Comparison of ENCODE assay signal across 9 cellular contexts in the genomic region with DNA sequence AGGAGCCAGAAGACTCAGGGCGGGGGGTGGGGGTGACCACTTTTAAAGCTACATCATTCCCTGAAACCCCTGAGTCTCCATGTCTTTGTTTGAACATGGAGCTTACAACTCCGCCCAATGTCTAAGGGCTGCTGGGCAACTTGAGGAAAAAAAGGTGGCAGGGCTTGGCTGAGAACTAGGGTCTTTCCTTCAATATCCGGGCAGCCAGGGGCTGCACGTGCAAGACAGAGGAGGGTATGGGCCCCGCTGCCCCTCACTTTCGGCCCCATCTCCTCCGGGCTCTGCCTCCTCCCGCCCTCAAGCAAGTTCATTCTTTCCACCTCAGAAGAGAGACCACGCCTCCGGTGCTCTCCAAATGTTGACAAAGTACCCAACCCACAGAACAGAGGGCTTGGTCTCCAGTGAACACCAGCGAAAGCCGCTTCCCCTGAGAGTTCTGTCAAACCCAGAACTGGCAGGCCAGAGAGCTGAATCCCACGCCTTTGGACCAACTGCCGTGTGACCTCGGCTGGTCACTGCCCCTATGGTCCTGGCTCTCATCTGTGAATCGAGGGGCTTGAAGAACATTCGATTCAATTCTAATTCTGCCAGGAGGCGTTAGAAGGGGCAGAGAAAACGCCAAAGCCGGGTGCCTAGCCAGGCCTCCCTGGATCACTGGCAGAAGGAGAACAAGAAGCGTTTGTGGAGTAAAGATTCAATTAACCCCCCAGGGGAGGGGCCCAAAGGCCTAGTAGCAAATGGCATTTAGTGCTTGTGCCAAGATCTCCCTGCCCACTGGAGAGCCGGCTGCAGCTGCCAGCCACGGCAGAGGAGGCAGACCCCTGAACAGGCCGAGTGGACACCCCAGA. TPM values are rescaled to one million over a fixed set of nuclear protein-coding genes. Genes with fewer than 3 reads are reported as not detected.
A peak's percentile ranks its signal among the peaks of the same experiment; 100 is the strongest.
DNase-seq lines count a peak whose midpoint lies in the region; ATAC-seq, FAIRE-seq and TF ChIP-seq lines count a peak whose summit lies in the region.
"Had no signal": no experiment of that assay in that cellular context is flagged by ENCODE, and none has a peak within 500 bp of the region (broad histone marks: within the 10 kb centered on the region; RNA-seq: fewer than 3 reads in every experiment).

No MANE protein-coding gene starts in this region.

- H3K9me3 ChIP-seq in heart left ventricle, result no peaks in the 10 kb centered on the region
- H3K9me3 ChIP-seq in Panc1 (ENCODE audit: control insufficient read depth, insufficient read depth, low read depth, low read length), result no peaks in the 10 kb centered on the region
- H3K9me3 ChIP-seq in mesenchymal stem cell (ENCODE audit: control insufficient read depth, low read length), result no peaks in the 10 kb centered on the region
- no peaks in the 10 kb centered on the region for H3K9me3 ChIP-seq in transverse colon

- no peak for FAIRE-seq in HTR-8/SVneo (lab: Jason Lieb, UNC)

- no peak overlapping the region for H4K91ac ChIP-seq in mesenchymal stem cell (ENCODE audit: low read length)

- TF ChIP-seq POLR2A in heart left ventricle (IDR thresholded peaks at IDR 0.05), result no peak
- no peak for TF ChIP-seq POLR2A in transverse colon (IDR thresholded peaks at IDR 0.05)

- H3K4me3 ChIP-seq in heart left ventricle (peak overlapping the region in 9 of 12 donors; percentile 1 to 89 (median 9)), Panc1 (ENCODE audit: low read depth in 2 of 2, low read length in 2 of 2) (peak overlapping the region in 1 of 2 experiments; percentile 26; a peak in 2 of 4 replicates), mesenchymal stem cell (ENCODE audit: insufficient read depth in 1 of 2, low read depth in 1 of 2, low read length in 2 of 2) (no peak overlapping the region), transverse colon (no peak overlapping the region)

- intact Hi-C loops in heart left ventricle (cut with DNase I), result loop anchor here in 5 of 10 donors (5.0 to 10.0 kb wide), 7 partner anchors 40 to 287 kb away; a partner anchor contains a TSS
- intact Hi-C loops in left ventricle myocardium superior (cut with micrococcal nuclease), result loop anchor here (10.0 kb wide), 2 partner anchors 57 to 63 kb away; no protein-coding TSS in a partner anchor
- intact Hi-C loops in Panc1 (cut with micrococcal nuclease; ENCODE audit: unreplicated experiment), result no loop called here
- intact Hi-C loops in transverse colon (cut with DNase I; ENCODE audit: low total_unique reads), result no loop called here

- H3K36me3 ChIP-seq in heart left ventricle (peaks cover 0 to 26% (median 2%) of the 10 kb centered on the region in 9 donors), Panc1 (ENCODE audit: control insufficient read depth, insufficient read depth, low read length) (peaks cover 4% of the 10 kb centered on the region; the same call in 1 of the 2 replicates), mesenchymal stem cell (ENCODE audit: control insufficient read depth in 1 of 2, insufficient read depth in 2 of 2, low read depth in 1 of 2, low read length in 2 of 2) (peaks cover 0 to 68% of the 10 kb centered on the region in 2 experiments), transverse colon (no peaks in the 10 kb centered on the region)

- H2BK15ac ChIP-seq in mesenchymal stem cell (ENCODE audit: low read depth, poor library complexity, severe bottlenecking), result peak overlapping the region; percentile 71

- peak overlapping the region; percentile 10 for H4K8ac ChIP-seq in mesenchymal stem cell (ENCODE audit: low read length)

- no peak overlapping the region for H3K14ac ChIP-seq in mesenchymal stem cell (ENCODE audit: low read length in 2 of 2)

- H3K4me1 ChIP-seq in heart left ventricle (peaks cover 27 to 99% (median 89%) of the 10 kb centered on the region in 12 donors), Panc1 (ENCODE audit: control insufficient read depth, insufficient read depth, low read length) (peaks cover 65% of the 10 kb centered on the region), mesenchymal stem cell (ENCODE audit: control insufficient read depth, insufficient read depth, low read depth, low read length) (peaks cover 66% of the 10 kb centered on the region), transverse colon (peaks cover 11 to 79% (median 59%) of the 10 kb centered on the region in 4 donors)

- TF ChIP-seq CTCF in heart left ventricle (IDR thresholded peaks at IDR 0.05), result no peak
- no peak for TF ChIP-seq CTCF in Panc1 (IDR thresholded peaks at IDR 0.05)
- no peak for TF ChIP-seq CTCF in transverse colon (IDR thresholded peaks at IDR 0.05)

- peaks cover 27% of the 10 kb centered on the region for H3K79me1 ChIP-seq in mesenchymal stem cell (replicated peaks; ENCODE audit: low read length, poor library complexity, severe bottlenecking)

- no peak overlapping the region for H2BK5ac ChIP-seq in mesenchymal stem cell (ENCODE audit: low read depth, low read length, poor library complexity, severe bottlenecking)

- WGBS in heart left ventricle, 4 donors, result 47 to 66% (median 50%) methylated on average over 23 to 24 of the region's 24 CpGs
- 87% methylated on average over 24 of the region's 24 CpGs for whole genome bisulfite sequencing in mesenchymal stem cell
- 44 to 50% methylated on average over 1 to 24 of the region's 24 CpGs for whole genome bisulfite sequencing in transverse colon (ENCODE audit: low coverage in 1 of 2), 2 donors

- no peak for TF ChIP-seq EP300 in transverse colon (IDR thresholded peaks at IDR 0.05; ENCODE audit: low read depth)

- no peak overlapping the region for H2AK5ac ChIP-seq in mesenchymal stem cell (ENCODE audit: low read length, severe bottlenecking)

- no TSS peak for BruUV-seq in Panc1 (replicated peaks; lab: Mats Ljungman, UMichigan)

- POLR2A ChIA-PET in Panc1 (lab: Charles Lee), result no interaction called here

- H2BK120ac ChIP-seq in mesenchymal stem cell (ENCODE audit: low read depth, low read length), result no peak overlapping the region

- DNase-seq in heart left ventricle, result peak in 2 of 5 donors; percentile 47 to 51
- DNase-seq in left ventricle myocardium superior, result no peak
- no peak for DNase-seq in Panc1 (ENCODE audit: low read depth, low spot score)
- no peak for DNase-seq in mesenchymal stem cell
- DNase-seq in transverse colon, result no peak
- no peak for DNase-seq in HTR-8/SVneo (ENCODE audit: insufficient read length, low spot score)
- no peak for DNase-seq in T-helper 1 cell
- DNase-seq in cerebellar cortex (ENCODE audit: low spot score), result no peak
- DNase-seq: NCI-H526 had no signal

- no peak overlapping the region for H3K9ac ChIP-seq in mesenchymal stem cell (ENCODE audit: low read length)

- in situ Hi-C loops in Panc1 (cut with HindIII; ENCODE audit: low pct_unique_long_range_greater_than_20kb, low sequenced_read_pairs), result no loop called here
- in situ Hi-C loops in transverse colon (cut with MboI; ENCODE audit: low pct_ligation_motif_present in 1 of 4, low pct_unique_long_range_greater_than_20kb in 1 of 4, low sequenced_read_pairs in 3 of 4), result no loop called here

- no peak overlapping the region for H2AFZ ChIP-seq in mesenchymal stem cell (ENCODE audit: low read depth, low read length)

- H3K4ac ChIP-seq in mesenchymal stem cell (ENCODE audit: low read depth in 1 of 2, low read length in 2 of 2), result no peak overlapping the region

- no peak for ATAC-seq in heart left ventricle
- no peak for ATAC-seq in left ventricle myocardium superior
- ATAC-seq in Panc1, result peak; percentile 14; the same call in 1 of the 2 replicates

- peaks cover 0 to 67% (median 0%) of the 10 kb centered on the region in 9 donors for H3K27me3 ChIP-seq in heart left ventricle
- no peaks in the 10 kb centered on the region for H3K27me3 ChIP-seq in Panc1 (ENCODE audit: control insufficient read depth, insufficient read depth, low read length)
- peaks cover 0 to 81% of the 10 kb centered on the region in 2 experiments for H3K27me3 ChIP-seq in mesenchymal stem cell (ENCODE audit: control insufficient read depth in 1 of 2, insufficient read depth in 1 of 2, low read length in 2 of 2)
- peaks cover 79% of the 10 kb centered on the region for H3K27me3 ChIP-seq in transverse colon

- CTCF ChIA-PET in Panc1 (lab: Charles Lee), result no interaction called here

- no peak overlapping the region for H2BK12ac ChIP-seq in mesenchymal stem cell (ENCODE audit: low read length in 2 of 2)

- peak overlapping the region; percentile 84 to 98 (median 94) for H3K27ac ChIP-seq in heart left ventricle
- peak overlapping the region; percentile 89 for H3K27ac ChIP-seq in Panc1 (ENCODE audit: low read length)
- H3K27ac ChIP-seq in mesenchymal stem cell (ENCODE audit: low read length, poor library complexity, severe bottlenecking), result no peak overlapping the region
- peak overlapping the region; percentile 14 to 77 (median 57) for H3K27ac ChIP-seq in transverse colon

- H3K18ac ChIP-seq in mesenchymal stem cell (ENCODE audit: low read depth in 1 of 2, low read length in 2 of 2), result no peak overlapping the region

- H3K4me2 ChIP-seq in mesenchymal stem cell (ENCODE audit: low read length, poor library complexity, severe bottlenecking), result no peak overlapping the region

- no peak overlapping the region for H3K23ac ChIP-seq in mesenchymal stem cell (ENCODE audit: low read length in 2 of 2)

RNA-seq across cellular contexts. Expression of a gene that starts 7.3 kb away (rescaled TPM):
- 10 to 100 TPM; 15.2 to 43.7 (median 21.8) TPM for total RNA-seq in heart left ventricle
- 10 to 100 TPM in 1 of 2 donors, 1 to 10 TPM in 1; 9.0 to 21.3 TPM for polyA plus RNA-seq in heart left ventricle
- 19.9 TPM for total RNA-seq in left ventricle myocardium superior
- total RNA-seq in Panc1 (2021; ENCODE audit: unreplicated experiment), result 78.0 TPM
- polyA plus RNA-seq in Panc1 (2012; ENCODE audit: insufficient read length), result 109 TPM
- 3.4 TPM for polyA plus RNA-seq in mesenchymal stem cell (2013, experiment 1 of 2)
- polyA plus RNA-seq in mesenchymal stem cell (2013, experiment 2 of 2), result 3.6 TPM
- 1 to 10 TPM; 2.7 to 7.5 (median 4.0) TPM for total RNA-seq in transverse colon

Comparison
In these comparisons a context has a peak if more than half of its experiments do, and no peak if none do; other contexts are left out.
1. H3K4me3 ChIP-seq: peak in heart left ventricle (9 of 12); none in mesenchymal stem cell (0 of 2) and transverse colon (0 of 4).